In genomic region chr19:48633148-48634035, GRCh38 we compare ENCODE assay signal across 8 cellular contexts. TPM values are rescaled to one million over a fixed set of nuclear protein-coding genes. Genes with fewer than 3 reads are reported as not detected.
A peak's percentile ranks its signal among the peaks of the same experiment; 100 is the strongest.
DNase-seq lines count a peak whose midpoint lies in the region; ATAC-seq, FAIRE-seq and TF ChIP-seq lines count a peak whose summit lies in the region.

No MANE protein-coding gene starts in this region.

- TF ChIP-seq CTCF in CD8-positive, alpha-beta T cell (IDR thresholded peaks at IDR 0.05), result no peak
- no peak for TF ChIP-seq CTCF in OCI-LY1 (IDR thresholded peaks at IDR 0.05; ENCODE audit: low read length)
- TF ChIP-seq CTCF in epithelial cell of esophagus (IDR thresholded peaks at IDR 0.05; ENCODE audit: insufficient read depth, low read depth, low read length, missing control alignments), result no peak
- TF ChIP-seq CTCF in pancreas (IDR thresholded peaks at IDR 0.05), result no peak

- H3F3A ChIP-seq in OCI-LY1 (ENCODE audit: insufficient read depth, low read length), result 0 out of 2 replicates have a peak, but pooled peaks cover 5% of the 10 kb centered on the region

- no peaks in the 10 kb centered on the region for H4K20me1 ChIP-seq in OCI-LY1 (ENCODE audit: insufficient read depth, low read length)

- H3K4me3 Mint-ChIP-seq in CD8-positive, alpha-beta T cell, result peak overlapping the region; percentile 84

- peak overlapping the region; percentile 93 for H3K4me2 ChIP-seq in OCI-LY1 (ENCODE audit: low read length)

- FAIRE-seq in pancreas (lab: Jason Lieb, UNC), result no peak

- H2AFZ ChIP-seq in OCI-LY1 (ENCODE audit: low read length), result no peak overlapping the region

- peaks cover 39% of the 10 kb centered on the region for H3K4me1 ChIP-seq in CD8-positive, alpha-beta T cell (ENCODE audit: insufficient read depth, low read length)
- H3K4me1 ChIP-seq in OCI-LY1 (ENCODE audit: insufficient read depth, low read length, severe bottlenecking), result peaks cover 48% of the 10 kb centered on the region
- H3K4me1 ChIP-seq in pancreas, result peaks cover 14 to 20% (median 19%) of the 10 kb centered on the region in 3 donors

- CTCF ChIA-PET in CD8-positive, alpha-beta T cell (lab: Charles Lee), result interaction anchor here (0.9 to 3.0 kb wide), 5 partner anchors 11 to 124 kb away, joined by 3 to 11 read pairs (median 4); partner anchors contain the start of gene CA11

- 51 to 57% methylated on average over 22 of the region's 22 CpGs for WGBS in pancreas, 2 donors

- POLR2A ChIA-PET in CD8-positive, alpha-beta T cell (lab: Charles Lee), result interaction anchor here (0.9 to 6.1 kb wide), 5 partner anchors 12 to 413 kb away, joined by 3 to 78 read pairs (median 3); partner anchors contain the start of genes CA11, RPL18 and SPHK2

- peak overlapping the region; percentile 91 for H3K27ac Mint-ChIP-seq in CD8-positive, alpha-beta T cell

- H3K27me3 Mint-ChIP-seq in CD8-positive, alpha-beta T cell (ENCODE audit: low read depth), result no peaks in the 10 kb centered on the region

- peak overlapping the region; percentile 97 for H3K4me3 ChIP-seq in CD8-positive, alpha-beta T cell (ENCODE audit: low read depth, low read length)
- H3K4me3 ChIP-seq in OCI-LY1 (ENCODE audit: low read depth, low read length, poor library complexity, severe bottlenecking) (peak overlapping the region; percentile 84), epithelial cell of esophagus (ENCODE audit: low read length) (peak overlapping the region; percentile 29), pancreas (peak overlapping the region in 2 of 4 donors; percentile 75 to 84)

- H3K9me2 ChIP-seq in OCI-LY1 (ENCODE audit: low read depth, low read length), result no peaks in the 10 kb centered on the region

- H3K27ac ChIP-seq in CD8-positive, alpha-beta T cell (ENCODE audit: low read depth, low read length), result peak overlapping the region; percentile 49
- H3K27ac ChIP-seq in OCI-LY1 (ENCODE audit: low read depth, low read length, poor library complexity, severe bottlenecking) (peak overlapping the region; percentile 86), pancreas (peak overlapping the region; percentile 90 to 97 (median 92))

- H3K9me3 ChIP-seq in CD8-positive, alpha-beta T cell (ENCODE audit: low read length), result no peaks in the 10 kb centered on the region
- no peaks in the 10 kb centered on the region for H3K9me3 ChIP-seq in OCI-LY1 (ENCODE audit: low read length)
- H3K9me3 ChIP-seq in pancreas, result no peaks in the 10 kb centered on the region

- H3K27me3 ChIP-seq in CD8-positive, alpha-beta T cell (ENCODE audit: insufficient read depth, low read length), result no peaks in the 10 kb centered on the region
- H3K27me3 ChIP-seq in OCI-LY1 (ENCODE audit: insufficient read depth, low read length) (no peaks in the 10 kb centered on the region), pancreas (no peaks in the 10 kb centered on the region)

- peaks cover 51% of the 10 kb centered on the region for H3K36me3 Mint-ChIP-seq in CD8-positive, alpha-beta T cell

- peaks cover 35% of the 10 kb centered on the region for H3K36me3 ChIP-seq in CD8-positive, alpha-beta T cell (ENCODE audit: insufficient read depth, low read length)
- H3K36me3 ChIP-seq in OCI-LY1 (ENCODE audit: insufficient read depth, low read length) (peaks cover 17% of the 10 kb centered on the region), pancreas (peaks cover 0 to 11% (median 0%) of the 10 kb centered on the region in 3 donors)

- no peak for ATAC-seq in CD8-positive, alpha-beta T cell
- ATAC-seq in pancreas (no peak), GM18858 (IDR thresholded peaks at IDR 0.05; ENCODE audit: unreplicated experiment) (no peak), HG03442 (IDR thresholded peaks at IDR 0.05; ENCODE audit: unreplicated experiment) (no peak), GM19035 (IDR thresholded peaks at IDR 0.05; ENCODE audit: unreplicated experiment) (no peak), GM21515 (IDR thresholded peaks at IDR 0.05; ENCODE audit: unreplicated experiment) (no peak)

- DNase-seq in CD8-positive, alpha-beta T cell, result no peak
- DNase-seq in epithelial cell of esophagus (ENCODE audit: low read depth) (peak; percentile 70), pancreas (peak in 2 of 6 donors; percentile 47 to 58)

- peak overlapping the region; percentile 82 for H3K9ac ChIP-seq in OCI-LY1 (ENCODE audit: low read length)

- H3K9me3 Mint-ChIP-seq in CD8-positive, alpha-beta T cell, result no peaks in the 10 kb centered on the region

- intact Hi-C loops in CD8-positive, alpha-beta T cell (cut with DNase I, micrococcal nuclease), result loop anchor here in 1 of 2 experiments (2.0 to 10.0 kb wide), 4 partner anchors 269 to 1519 kb away; partner anchors contain the start of genes SYNGR4 and ZC3H4
- intact Hi-C loops in pancreas (cut with DNase I), result no loop called here

- H3K79me2 ChIP-seq in OCI-LY1 (ENCODE audit: insufficient read depth, low read length), result no peaks in the 10 kb centered on the region

- H3K4me1 Mint-ChIP-seq in CD8-positive, alpha-beta T cell (ENCODE audit: low read depth), result peaks cover 37% of the 10 kb centered on the region

RNA-seq across cellular contexts. Expression of gene DBP, which starts 3.8 kb away (rescaled TPM):
- total RNA-seq in CD8-positive, alpha-beta T cell, result 10 to 100 TPM; 24.8 to 25.6 TPM
- total RNA-seq in pancreas, result 1 to 10 TPM; 3.3 to 8.3 (median 6.5) TPM
- 10 to 100 TPM in 1 of 2 donors, 1 to 10 TPM in 1; 4.7 to 11.4 TPM for polyA plus RNA-seq in pancreas

RNA-seq across cellular contexts. Expression of gene CA11, which starts 12.6 kb away (rescaled TPM):
- total RNA-seq in CD8-positive, alpha-beta T cell, result 10 to 100 TPM; 10.3 to 11.2 TPM
- total RNA-seq in pancreas, result 1 to 10 TPM; 2.6 to 6.2 (median 4.5) TPM
- 10 to 100 TPM; 10.2 to 15.2 TPM for polyA plus RNA-seq in pancreas

RNA-seq across cellular contexts. Expression of gene SPHK2, which starts 14.1 kb away (rescaled TPM):
- total RNA-seq in CD8-positive, alpha-beta T cell, result 10 to 100 TPM; 15.6 to 17.6 TPM
- 10 to 100 TPM in 1 of 6 donors, 1 to 10 TPM in 5; 4.3 to 11.0 (median 6.6) TPM for total RNA-seq in pancreas
- polyA plus RNA-seq in pancreas, result 10 to 100 TPM; 15.9 to 24.0 TPM

RNA-seq across cellular contexts. Expression of gene RPL18, which starts 14.4 kb away (rescaled TPM):
- total RNA-seq in CD8-positive, alpha-beta T cell, result 1,000 to 10,000 TPM; 2,604 to 2,657 TPM
- 1,000 to 10,000 TPM in 4 of 6 donors, 100 to 1,000 TPM in 2; 881 to 1,605 (median 1,071) TPM for total RNA-seq in pancreas
- polyA plus RNA-seq in pancreas, result 1,000 to 10,000 TPM; 1,358 to 2,344 TPM

RNA-seq across cellular contexts. Expression of gene FAM83E, which starts 18.5 kb away (rescaled TPM):
- total RNA-seq in CD8-positive, alpha-beta T cell, result 1 to 10 TPM; 2.5 to 3.1 TPM
- total RNA-seq in pancreas, result 1 to 10 TPM; 1.2 to 2.9 (median 2.6) TPM
- polyA plus RNA-seq in pancreas, result 1 to 10 TPM; 1.8 to 3.4 TPM
